Comparison of ENCODE assay signal across 11 cellular contexts in the genomic region with DNA sequence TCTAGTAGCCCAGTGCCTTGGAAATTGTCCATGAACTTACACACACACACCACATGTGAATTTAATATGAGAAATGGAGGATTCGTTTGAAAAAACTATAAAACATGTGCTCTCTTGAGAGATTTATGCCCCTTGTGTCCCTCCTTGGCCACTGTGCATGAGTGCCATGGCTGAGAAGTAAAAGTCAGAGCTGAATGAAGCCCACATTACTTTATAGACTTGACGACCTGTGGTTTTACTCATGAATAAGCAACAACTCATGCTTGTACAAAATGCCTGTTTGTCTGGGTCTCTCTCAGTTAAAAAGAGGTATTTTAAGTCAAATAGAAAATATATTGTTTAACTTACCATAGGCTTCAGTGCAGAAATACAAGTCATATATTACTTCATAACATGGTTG.
DNase-seq lines count a peak whose midpoint lies in the region; ATAC-seq and TF ChIP-seq lines count a peak whose summit lies in the region.
"Had no signal": no experiment of that assay in that cellular context is flagged by ENCODE, and none has a peak within 500 bp of the region (broad histone marks: within the 10 kb centered on the region; RNA-seq: fewer than 3 reads in every experiment).

No MANE protein-coding gene starts in this region.

- peak; percentile 78 for ATAC-seq in GM19372 (IDR thresholded peaks at IDR 0.05; ENCODE audit: low read depth, unreplicated experiment)
- ATAC-seq in HG02938 (IDR thresholded peaks at IDR 0.05; ENCODE audit: unreplicated experiment): peak; percentile 90

- CTCF ChIA-PET in RWPE1 (lab: Yijun Ruan, JAX): no interaction called here

- DNase-seq in Caki2 (ENCODE audit: low read depth): peak; percentile 19
- DNase-seq in RPMI7951 (ENCODE audit: low read depth): peak; percentile 3
- no peak for DNase-seq in HAP-1 (ENCODE audit: low spot score in 2 of 2)
- no peak for DNase-seq in RWPE1 (ENCODE audit: low spot score)
- DNase-seq in NCI-H2171 treated with DMSO at 0.1 percent for 48 hours (lab: John Stamatoyannopoulos, UW): no peak
- DNase-seq in chondrocyte (ENCODE audit: low spot score): no peak
- DNase-seq: activated naive CD8-positive, alpha-beta T cell treated with anti-CD3 and anti-CD28 coated beads for 36 hours; midbrain; stimulated activated CD4-positive, alpha-beta T cell treated with anti-CD3 and anti-CD28 coated beads, Interleukin-2, amount 100 ng/mL, for 24 hours had no signal

- H3K27me3 Mint-ChIP-seq in chondrocyte (ENCODE audit: low read depth): no peaks in the 10 kb centered on the region
- H3K27me3 Mint-ChIP-seq: activated naive CD8-positive, alpha-beta T cell treated with anti-CD3 and anti-CD28 coated beads for 36 hours had no signal

- no peaks in the 10 kb centered on the region for H3K27me3 ChIP-seq in HAP-1 (ENCODE audit: low read depth)

- no peak overlapping the region for H3K4me3 Mint-ChIP-seq in chondrocyte (ENCODE audit: unreplicated experiment)
- H3K4me3 Mint-ChIP-seq: activated naive CD8-positive, alpha-beta T cell treated with anti-CD3 and anti-CD28 coated beads for 36 hours had no signal

- peaks cover 3% of the 10 kb centered on the region for H3K9me3 Mint-ChIP-seq in chondrocyte (ENCODE audit: low read depth)

- peaks cover 2% of the 10 kb centered on the region for H3K36me3 Mint-ChIP-seq in chondrocyte (ENCODE audit: low read depth)

- H3K4me1 ChIP-seq in HAP-1: no peaks in the 10 kb centered on the region

- TF ChIP-seq CTCF in RWPE1 (conservative IDR thresholded peaks at IDR 0.05; ENCODE audit: low read depth) (no peak), chondrocyte (IDR thresholded peaks at IDR 0.05) (no peak)

- H3K9me3 ChIP-seq in HAP-1: no peaks in the 10 kb centered on the region

- in situ Hi-C loops in Caki2 (cut with HindIII; ENCODE audit: low pct_unique_long_range_greater_than_20kb, low sequenced_read_pairs) (no loop called here), HAP-1 (cut with MboI; ENCODE audit: low sequenced_read_pairs) (no loop called here)

- no peak overlapping the region for H3K4me3 ChIP-seq in HAP-1

- no peak overlapping the region for H3K27ac ChIP-seq in RWPE1

- no peaks in the 10 kb centered on the region for H3K36me3 ChIP-seq in HAP-1 (replicated peaks)

- POLR2A ChIA-PET in RWPE1 (lab: Yijun Ruan, JAX; ENCODE audit: low non-redundant PET): no interaction called here

- peaks cover 8% of the 10 kb centered on the region for H3K4me1 Mint-ChIP-seq in chondrocyte (ENCODE audit: low read depth)

- no peak overlapping the region for H3K27ac Mint-ChIP-seq in chondrocyte (ENCODE audit: unreplicated experiment)
- H3K27ac Mint-ChIP-seq: activated naive CD8-positive, alpha-beta T cell treated with anti-CD3 and anti-CD28 coated beads for 36 hours had no signal

Comparison
In these comparisons a context has a peak if more than half of its experiments do, and no peak if none do; other contexts are left out.
1. DNase-seq: peak in Caki2 (single experiment) and RPMI7951 (single experiment); none in HAP-1 (0 of 2), RWPE1 (single experiment), NCI-H2171 treated with DMSO at 0.1 percent for 48 hours (single experiment) and chondrocyte (single experiment).